4 cellular contexts compared by ENCODE assay signal in the genomic region with DNA sequence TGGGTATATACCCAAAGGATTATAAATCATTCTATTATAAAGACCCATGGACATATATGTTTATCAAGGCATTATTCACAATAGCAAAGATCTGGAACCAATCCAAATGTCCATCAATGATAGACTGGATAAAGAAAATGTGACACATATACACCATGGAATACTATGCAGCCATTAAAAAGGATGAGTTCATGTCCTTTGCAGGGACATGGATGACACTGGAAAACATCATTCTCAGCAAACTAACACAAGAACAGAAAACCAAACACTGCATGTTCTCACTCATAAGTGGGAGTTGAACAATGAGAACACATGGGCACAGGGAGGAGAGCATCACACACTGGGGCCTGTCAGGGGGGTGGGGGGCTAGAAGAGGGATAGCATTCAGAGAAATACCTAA.
DNase-seq lines count a peak whose midpoint lies in the region; ATAC-seq, FAIRE-seq and TF ChIP-seq lines count a peak whose summit lies in the region.
"Not testable (repeated sequence)": the region's sequence is repeated elsewhere in the genome, so short reads cannot be mapped to it uniquely, and the experiment has no call there.

No MANE protein-coding gene starts in this region.

- H2AFZ ChIP-seq in K562 (ENCODE audit: low read depth, low read length); neural progenitor cell (replicated peaks): not testable (repeated sequence)

- TF ChIP-seq CTCF in HEK293 (tag by site-specific recombination; IDR thresholded peaks at IDR 0.05); K562 (IDR thresholded peaks at IDR 0.05 in 2 of 3, conservative IDR thresholded peaks at IDR 0.05 in 1 of 3; ENCODE audit: insufficient read depth in 2 of 3, low read depth in 1 of 3, low read length in 3 of 3); neural progenitor cell (IDR thresholded peaks at IDR 0.05): not testable (repeated sequence)

- FAIRE-seq in K562 (lab: Jason Lieb, UNC), result not testable (repeated sequence)

- not testable (repeated sequence) for H3K36me3 Mint-ChIP-seq in neural progenitor cell; stimulated activated naive CD8-positive, alpha-beta T cell treated with anti-CD3 and anti-CD28 coated beads, Interleukin-15, Interleukin-2, amounts not matched to agents 100 ng/mL and 50 ng/mL, for 24 hours (ENCODE audit: low read depth)

- not testable (repeated sequence) for H3K27me3 ChIP-seq in K562 (ENCODE audit: control insufficient read depth in 2 of 2, insufficient read depth in 2 of 2, low read length in 2 of 2); neural progenitor cell

- H3K4me1 ChIP-seq in HEK293 (ENCODE audit: control insufficient read depth, insufficient read depth, low read length); K562 (replicated peaks in 1 of 2; ENCODE audit: control insufficient read depth in 2 of 2, insufficient read depth in 2 of 2, low read length in 2 of 2); neural progenitor cell: not testable (repeated sequence)

- H3K27ac Mint-ChIP-seq in neural progenitor cell, result not testable (repeated sequence)
- peak overlapping the region; percentile 24 for H3K27ac Mint-ChIP-seq in stimulated activated naive CD8-positive, alpha-beta T cell treated with anti-CD3 and anti-CD28 coated beads, Interleukin-15, Interleukin-2, amounts not matched to agents 100 ng/mL and 50 ng/mL, for 24 hours

- TF ChIP-seq RAD21 in K562 (CRISPR knock-in tag; conservative IDR thresholded peaks at IDR 0.05 in 1 of 2, IDR thresholded peaks at IDR 0.05 in 1 of 2), result not testable (repeated sequence)

- H3K4me2 ChIP-seq in K562 (ENCODE audit: insufficient read depth, low read length); neural progenitor cell: not testable (repeated sequence)

- H3F3A ChIP-seq in neural progenitor cell (ENCODE audit: low read depth), result not testable (repeated sequence)

- not testable (repeated sequence) for H3K36me3 ChIP-seq in HEK293 (ENCODE audit: control insufficient read depth in 2 of 2, insufficient read depth in 1 of 2, low read length in 2 of 2); K562 (ENCODE audit: control insufficient read depth, insufficient read depth, low read length); neural progenitor cell

- in situ Hi-C loops in K562 (cut with MboI), result not testable (repeated sequence)

- intact Hi-C loops in K562 (cut with micrococcal nuclease), result loop anchor here (5.0 kb wide), 1 partner anchor 418 kb away; no protein-coding TSS in a partner anchor

- BruUV-seq in K562 (replicated peaks; lab: Mats Ljungman, UMichigan), result not testable (repeated sequence)

- peak overlapping the region; percentile 46 for H3K4me3 Mint-ChIP-seq in neural progenitor cell
- not testable (repeated sequence) for H3K4me3 Mint-ChIP-seq in stimulated activated naive CD8-positive, alpha-beta T cell treated with anti-CD3 and anti-CD28 coated beads, Interleukin-15, Interleukin-2, amounts not matched to agents 100 ng/mL and 50 ng/mL, for 24 hours

- not testable (repeated sequence) for TF ChIP-seq EP300 in K562 (IDR thresholded peaks at IDR 0.05; ENCODE audit: low read length)

- not testable (repeated sequence) for DNase-seq in K562 (ENCODE audit: extremely low read depth in 1 of 4, low spot score in 3 of 4); neural progenitor cell (ENCODE audit: low spot score)

- H3K79me2 ChIP-seq in K562 (ENCODE audit: control insufficient read depth, insufficient read depth, low read length), result peaks cover 53% of the 10 kb centered on the region
- not testable (repeated sequence) for H3K79me2 ChIP-seq in neural progenitor cell (ENCODE audit: low read depth)

- POLR2A ChIA-PET in HEK293 (lab: Yijun Ruan, JAX); K562 (lab: Yijun Ruan, JAX): not testable (repeated sequence)

- ATAC-seq in K562, result not testable (repeated sequence)

- H3K4me1 Mint-ChIP-seq in neural progenitor cell; stimulated activated naive CD8-positive, alpha-beta T cell treated with anti-CD3 and anti-CD28 coated beads, Interleukin-15, Interleukin-2, amounts not matched to agents 100 ng/mL and 50 ng/mL, for 24 hours (ENCODE audit: low read depth): not testable (repeated sequence)

- not testable (repeated sequence) for H3K9ac ChIP-seq in K562 (ENCODE audit: insufficient read depth in 1 of 2, low read depth in 2 of 2, low read length in 2 of 2); neural progenitor cell

- not testable (repeated sequence) for H3K9me1 ChIP-seq in K562 (ENCODE audit: control insufficient read depth, insufficient read depth, low read length)

- H3K27me3 Mint-ChIP-seq in neural progenitor cell (ENCODE audit: insufficient read depth, low read depth); stimulated activated naive CD8-positive, alpha-beta T cell treated with anti-CD3 and anti-CD28 coated beads, Interleukin-15, Interleukin-2, amounts not matched to agents 100 ng/mL and 50 ng/mL, for 24 hours: not testable (repeated sequence)

- not testable (repeated sequence) for H4K20me1 ChIP-seq in K562 (replicated peaks; ENCODE audit: control insufficient read depth, insufficient read depth, low read length); neural progenitor cell (ENCODE audit: low read depth)

- H3K4me3 ChIP-seq in HEK293 (ENCODE audit: low read depth, low read length); K562; neural progenitor cell: not testable (repeated sequence)

- not testable (repeated sequence) for H3K27ac ChIP-seq in HEK293 (ENCODE audit: extremely low read depth, low read depth, low read length); K562 (ENCODE audit: extremely low read depth, low read depth, low read length); neural progenitor cell

- not testable (repeated sequence) for H3K9me3 ChIP-seq in HEK293 (ENCODE audit: control insufficient read depth, insufficient read depth, low read depth, low read length); K562 (replicated peaks; ENCODE audit: control insufficient read depth, insufficient read depth, low read depth, low read length); neural progenitor cell (ENCODE audit: low read depth)

- not testable (repeated sequence) for H3K9me3 Mint-ChIP-seq in neural progenitor cell; stimulated activated naive CD8-positive, alpha-beta T cell treated with anti-CD3 and anti-CD28 coated beads, Interleukin-15, Interleukin-2, amounts not matched to agents 100 ng/mL and 50 ng/mL, for 24 hours

- TF ChIP-seq POLR2A in K562 (conservative IDR thresholded peaks at IDR 0.05), result not testable (repeated sequence)

- CTCF ChIA-PET in HEK293 (lab: Yijun Ruan, JAX); K562 (lab: Yijun Ruan, JAX; ENCODE audit: low intra/inter-chr PET ratio): not testable (repeated sequence)

TF ChIP-seq in HEK293, 187 proteins besides CTCF, POLR2A, EP300 and RAD21:
- TF ChIP-seq ZNF146 (tag by site-specific recombination; IDR thresholded peaks at IDR 0.05), result peak; percentile 73; the same call in 1 of the 2 replicates

TF ChIP-seq in K562, 482 proteins besides CTCF, POLR2A, EP300 and RAD21:
- TF ChIP-seq ZNF146 (CRISPR knock-in tag; IDR thresholded peaks at IDR 0.05; ENCODE audit: unreplicated experiment), result peak; percentile 86
- peak in 1 of 2 experiments; percentile 38; a peak in 2 of 4 replicates for TF ChIP-seq KDM1A (IDR thresholded peaks at IDR 0.05)
